10 cellular contexts compared by ENCODE assay signal in genomic region chr4:164935363-164935762, GRCh38. TPM values are rescaled to one million over a fixed set of nuclear protein-coding genes. Genes with fewer than 3 reads are reported as not detected.
DNase-seq lines count a peak whose midpoint lies in the region; ATAC-seq and TF ChIP-seq lines count a peak whose summit lies in the region.
"Had no signal": no experiment of that assay in that cellular context is flagged by ENCODE, and none has a peak within 500 bp of the region (broad histone marks: within the 10 kb centered on the region; RNA-seq: fewer than 3 reads in every experiment).

No MANE protein-coding gene starts in this region.

- ATAC-seq in GM19035 (IDR thresholded peaks at IDR 0.05; ENCODE audit: unreplicated experiment) (peak; percentile 60), HG02973 (IDR thresholded peaks at IDR 0.05; ENCODE audit: unreplicated experiment) (peak; percentile 66), gastrocnemius medialis (no peak)

- TF ChIP-seq POLR2A in gastrocnemius medialis (IDR thresholded peaks at IDR 0.05) = no peak

- H3K4me1 ChIP-seq in gastrocnemius medialis (no peaks in the 10 kb centered on the region), ascending aorta (no peaks in the 10 kb centered on the region)

- POLR2A ChIA-PET in BJ (lab: Charles Lee) = no interaction called here

- TF ChIP-seq CTCF in BJ (IDR thresholded peaks at IDR 0.05; ENCODE audit: insufficient read depth, low read depth, low read length) = 0 out of 2 replicates have a peak, but pooled peaks have one; percentile 6
- no peak for TF ChIP-seq CTCF in gastrocnemius medialis (IDR thresholded peaks at IDR 0.05 in 4 of 5, conservative IDR thresholded peaks at IDR 0.05 in 1 of 5)
- no peak for TF ChIP-seq CTCF in ascending aorta (IDR thresholded peaks at IDR 0.05)

- in situ Hi-C loops in gastrocnemius medialis (cut with MboI; ENCODE audit: low sequenced_read_pairs in 4 of 4) = no loop called here

- H3K9me3 ChIP-seq in gastrocnemius medialis (no peaks in the 10 kb centered on the region), ascending aorta (no peaks in the 10 kb centered on the region)

- CTCF ChIA-PET in BJ (lab: Yijun Ruan, JAX) = interaction anchor here (0.5 to 2.2 kb wide), 2 partner anchors 25 to 156 kb away, joined by 3 to 7 read pairs; no protein-coding TSS in a partner anchor

- H3K4me3 ChIP-seq in BJ (ENCODE audit: low read depth, low read length) (no peak overlapping the region), gastrocnemius medialis (no peak overlapping the region), ascending aorta (no peak overlapping the region)
- H3K4me3 ChIP-seq: cardiac muscle cell, PC-9 had no signal

- intact Hi-C loops in gastrocnemius medialis (cut with DNase I; ENCODE audit: low total_unique reads) = no loop called here
- intact Hi-C loops in ascending aorta (cut with DNase I) = no loop called here

- H3K36me3 ChIP-seq in BJ (ENCODE audit: control insufficient read depth, insufficient read depth, low read length) = no peaks in the 10 kb centered on the region
- H3K36me3 ChIP-seq in gastrocnemius medialis = no peaks in the 10 kb centered on the region
- no peaks in the 10 kb centered on the region for H3K36me3 ChIP-seq in ascending aorta
- H3K36me3 ChIP-seq: cardiac muscle cell had no signal

- DNase-seq in BJ (ENCODE audit: low read depth) = no peak
- DNase-seq in OCI-M1 (lab: John Stamatoyannopoulos, UW) = peak; percentile 60
- DNase-seq in GM19240 (ENCODE audit: insufficient read length, low spot score) = no peak
- no peak for DNase-seq in activated CD4-positive, alpha-beta T cell treated with anti-CD3 and anti-CD28 coated beads for 48 hours
- DNase-seq in gastrocnemius medialis = no peak
- DNase-seq in ascending aorta (ENCODE audit: low spot score in 2 of 2) = no peak
- DNase-seq: PC-9 had no signal

- H3K27ac ChIP-seq in gastrocnemius medialis (no peak overlapping the region), ascending aorta (no peak overlapping the region)
- H3K27ac ChIP-seq: cardiac muscle cell, PC-9 had no signal

- no peaks in the 10 kb centered on the region for H3K27me3 ChIP-seq in BJ (ENCODE audit: control insufficient read depth, insufficient read depth, low read length)
- H3K27me3 ChIP-seq in gastrocnemius medialis = no peaks in the 10 kb centered on the region
- no peaks in the 10 kb centered on the region for H3K27me3 ChIP-seq in ascending aorta
- H3K27me3 ChIP-seq: cardiac muscle cell had no signal

RNA-seq across cellular contexts. Expression of gene TRIM61, which starts 42.1 kb away (rescaled TPM):
- polyA plus RNA-seq in BJ (2011; rRNA removed) = 1.0 and 1.3 TPM in 2 replicates
- 0.82 and 1.8 TPM in 2 replicates for polyA minus RNA-seq in BJ (2011; rRNA and poly(A)+ RNA removed)
- total RNA-seq in gastrocnemius medialis (under 1 TPM in 1 of 4 donors, not detected in 3; 0.46 TPM), ascending aorta (not detected)

RNA-seq across cellular contexts. Expression of gene APELA, which starts 58.4 kb away (rescaled TPM):
- polyA plus RNA-seq in BJ (2011; rRNA removed) = not detected in 2 replicates
- polyA minus RNA-seq in BJ (2011; rRNA and poly(A)+ RNA removed) = not detected in 2 replicates
- total RNA-seq in gastrocnemius medialis (not detected), ascending aorta (not detected)
- total RNA-seq: PC-9 had no signal

Comparison
In these comparisons a context has a peak if more than half of its experiments do, and no peak if none do; other contexts are left out.
1. ATAC-seq: peak in GM19035 (single experiment) and HG02973 (single experiment); none in gastrocnemius medialis (0 of 2).